In the genomic region with DNA sequence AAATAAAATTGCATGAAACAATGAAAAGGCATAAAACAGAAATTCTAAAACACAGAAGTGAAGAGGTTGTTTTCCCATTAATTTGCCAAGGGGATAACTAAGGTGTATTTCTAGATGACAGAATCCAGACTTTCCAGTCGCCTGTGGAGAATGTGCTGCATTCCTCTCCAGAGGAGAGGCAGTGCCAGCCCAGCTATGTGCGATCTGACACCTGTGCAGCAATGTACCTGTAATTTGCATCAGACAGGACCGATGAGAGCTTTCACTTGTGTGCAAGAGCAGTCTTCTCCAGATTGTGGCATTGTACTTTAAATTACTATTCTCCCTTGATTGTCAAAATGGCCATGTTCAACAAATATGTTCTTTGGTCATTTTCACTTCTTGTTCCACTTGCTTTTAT, we compare ENCODE assay signal across 32 cellular contexts. TPM values are rescaled to one million over a fixed set of nuclear protein-coding genes. Genes with fewer than 3 reads are reported as not detected.
"Had no signal": no experiment of that assay in that cellular context is flagged by ENCODE, and none has a peak within 500 bp of the region (broad histone marks: within the 10 kb centered on the region; RNA-seq: fewer than 3 reads in every experiment).

No MANE protein-coding gene starts in this region.

- H3K36me3 ChIP-seq: gastrocnemius medialis, sigmoid colon, upper lobe of left lung had no signal

- H3K27ac ChIP-seq: gastrocnemius medialis, sigmoid colon, upper lobe of left lung had no signal

- H3K4me2 ChIP-seq: smooth muscle cell had no signal

- ATAC-seq: activated CD4-positive, alpha-beta T cell treated with anti-CD3 and anti-CD28 coated beads for 36 hours; activated T-cell treated with anti-CD3 and anti-CD28 coated beads, Interleukin-2, amount 50 U/mL, for 4 hours; gastrocnemius medialis; left lobe of liver; natural killer cell; stimulated activated naive B cell treated with anti-CD40 and anti-IgM and Interleukin-4, amounts not matched to agents 10 μg/mL and 1 μg/mL and 100 μg/mL, for 72 hours had no signal

- H3K4me3 ChIP-seq: gastrocnemius medialis, sigmoid colon, smooth muscle cell, upper lobe of left lung had no signal

- H3K4me1 ChIP-seq: gastrocnemius medialis, sigmoid colon, upper lobe of left lung had no signal

- H3K9me3 ChIP-seq: gastrocnemius medialis, sigmoid colon, upper lobe of left lung had no signal

- DNase-seq: activated B cell treated with CpG ODN at 0.5 μM for 24 hours; activated CD4-positive, alpha-beta T cell treated with anti-CD3 and anti-CD28 coated beads for 36 hours; activated CD4-positive, alpha-beta T cell treated with anti-CD3 and anti-CD28 coated beads, Interleukin-2, amount 50 U/mL, for 48 hours; activated CD8-positive, alpha-beta memory T cell treated with anti-CD3 and anti-CD28 coated beads, Interleukin-2, amount 50 U/mL, for 48 hours; activated naive CD4-positive, alpha-beta T cell treated with Interleukin-2 at 50 U/mL for 16 hours; activated naive CD8-positive, alpha-beta T cell treated with anti-CD3 and anti-CD28 coated beads for 36 hours; activated T-cell treated with anti-CD3 and anti-CD28 coated beads, Interleukin-2, amount 50 U/mL, for 4 hours; central memory CD4-positive, alpha-beta T cell; dermis blood vessel endothelial cell; effector CD8-positive, alpha-beta T cell; gastrocnemius medialis; hippocampal formation; natural killer cell; retina; sigmoid colon; stimulated activated CD4-positive, alpha-beta T cell treated with anti-CD3 and anti-CD28 coated beads, Interleukin-15, amount 100 ng/mL, for 24 hours; stimulated activated CD4-positive, alpha-beta T cell treated with anti-CD3 and anti-CD28 coated beads, Interleukin-2, amount 100 ng/mL, for 48 hours; stimulated activated CD8-positive, alpha-beta memory T cell treated with anti-CD3 and anti-CD28 coated beads, Interleukin-4, amount 100 ng/mL, for 48 hours; stimulated activated naive B cell treated with anti-CD40 and anti-IgM and Interleukin-4, amounts not matched to agents 10 μg/mL and 1 μg/mL and 100 μg/mL, for 72 hours; T-helper 9 cell; upper lobe of left lung had no signal

- H3K27me3 ChIP-seq: gastrocnemius medialis, sigmoid colon, upper lobe of left lung had no signal

RNA-seq across cellular contexts. Expression of gene DAOA, which starts 31.8 kb away (rescaled TPM):
- total RNA-seq: activated B cell treated with CpG ODN at 0.5 μM for 24 hours; activated CD4-positive, alpha-beta T cell treated with anti-CD3 and anti-CD28 coated beads for 36 hours; activated CD8-positive, alpha-beta memory T cell treated with anti-CD3 and anti-CD28 coated beads for 36 hours; activated naive CD8-positive, alpha-beta T cell treated with anti-CD3 and anti-CD28 coated beads for 36 hours; activated T-cell treated with anti-CD3 and anti-CD28 coated beads, Interleukin-2, amount 50 U/mL, for 4 hours; astrocyte; dermis blood vessel endothelial cell; gastrocnemius medialis; left lobe of liver; lung microvascular endothelial cell; mesothelial cell of epicardium; natural killer cell; osteoblast; posterior vena cava; sigmoid colon; smooth muscle cell; T-helper 1 cell treated with Interleukin-12 subunit alpha and Interleukin-12 subunit beta and Interleukin-4 antibody, amounts not matched to agents 30 ng/mL and 1 ng/mL, for 36 hours; temporal lobe; upper lobe of left lung had no signal
- polyA plus RNA-seq: esophagus, sigmoid colon, smooth muscle cell had no signal
